8 cellular contexts compared by ENCODE assay signal in genomic region chr12:92139634-92140555, GRCh38. TPM values are rescaled to one million over a fixed set of nuclear protein-coding genes. Genes with fewer than 3 reads are reported as not detected.
DNase-seq lines count a peak whose midpoint lies in the region; ATAC-seq and TF ChIP-seq lines count a peak whose summit lies in the region.

No MANE protein-coding gene starts in this region.

- ATAC-seq in left lobe of liver = no peak

- H3K36me3 ChIP-seq in mesodermal cell (ENCODE audit: control insufficient read depth, insufficient read depth, low read length) = peaks cover 41% of the 10 kb centered on the region

- H3K4me1 Mint-ChIP-seq in HFFc6 (ENCODE audit: low read depth) = peaks cover 78% of the 10 kb centered on the region

- DNase-seq in AG04449 (ENCODE audit: low read depth, low spot score) (no peak), HFFc6 (peak; percentile 25), astrocyte of the spinal cord (ENCODE audit: low read depth, low spot score) (peak; percentile 64), left lobe of liver (ENCODE audit: low spot score) (no peak), NK-92 (lab: John Stamatoyannopoulos, UW; ENCODE audit: unreplicated experiment) (no peak), A172 (ENCODE audit: low spot score) (no peak)
- no peak for DNase-seq in effector CD4-positive, alpha-beta T cell

- peaks cover 5% of the 10 kb centered on the region for H3K27me3 Mint-ChIP-seq in HFFc6 (ENCODE audit: insufficient read depth)

- H3K27ac ChIP-seq in mesodermal cell (ENCODE audit: low read depth, low read length, severe bottlenecking) = no peak overlapping the region

- POLR2A ChIA-PET in AG04449 (lab: Yijun Ruan, JAX) = no interaction called here

- CTCF ChIA-PET in AG04449 (lab: Yijun Ruan, JAX) = no interaction called here

- no peak for TF ChIP-seq CTCF in AG04449 (IDR thresholded peaks at IDR 0.05; ENCODE audit: insufficient read depth, low read length, missing control alignments)
- TF ChIP-seq CTCF in HFFc6 (IDR thresholded peaks at IDR 0.05) = no peak
- no peak for TF ChIP-seq CTCF in astrocyte of the spinal cord (IDR thresholded peaks at IDR 0.05; ENCODE audit: low read depth, low read length)

- peak overlapping the region; percentile 99 for H3K4me3 Mint-ChIP-seq in HFFc6

- H3K9me3 Mint-ChIP-seq in HFFc6 = no peaks in the 10 kb centered on the region

- in situ Hi-C loops in astrocyte of the spinal cord (cut with HindIII; ENCODE audit: low sequenced_read_pairs) = no loop called here

- H3K36me3 Mint-ChIP-seq in HFFc6 (ENCODE audit: low read depth) = peaks cover 62% of the 10 kb centered on the region

- H3K4me1 ChIP-seq in mesodermal cell (ENCODE audit: control insufficient read depth, insufficient read depth, low read length, poor library complexity, severe bottlenecking) = peaks cover 19% of the 10 kb centered on the region

- H3K9me3 ChIP-seq in mesodermal cell (ENCODE audit: control insufficient read depth, low read length) = no peaks in the 10 kb centered on the region

- peak overlapping the region; percentile 95 for H3K4me3 ChIP-seq in AG04449 (ENCODE audit: low read depth, low read length)
- peak overlapping the region; percentile 94 for H3K4me3 ChIP-seq in astrocyte of the spinal cord (ENCODE audit: low read depth, low read length)
- peak overlapping the region; percentile 96 for H3K4me3 ChIP-seq in mesodermal cell (ENCODE audit: extremely low read depth, insufficient read depth, low read length, poor library complexity, severe bottlenecking)

- WGBS in mesodermal cell (ENCODE audit: insufficient coverage in 2 of 2), 2 experiments = 88 to 89% methylated on average over 3 of the region's 4 CpGs

- H3K27ac Mint-ChIP-seq in HFFc6 = peak overlapping the region; percentile 63

RNA-seq across cellular contexts. Expression of gene BTG1, which starts 5.8 kb away (rescaled TPM):
- total RNA-seq in HFFc6 (2021; fragmentation: NEBNext Ultra II Directional; extraction: Animal tissue kit (Norgen Biotek cat#: 25700)) = 10 to 100 TPM; 38.7 to 49.9 (median 45.3) TPM
- polyA plus RNA-seq in mesodermal cell (2013, experiment 1 of 2) = 57.9 TPM
- polyA plus RNA-seq in mesodermal cell (2013, experiment 2 of 2) = 48.3 TPM
- total RNA-seq in left lobe of liver = 55.0 TPM
- 4.0 and 4.7 TPM in 2 replicates for total RNA-seq in A172 (2014; rRNA removed; shearing (Covaris generic))

Comparison
In these comparisons a context has a peak if more than half of its experiments do, and no peak if none do; other contexts are left out.
1. DNase-seq: peak in HFFc6 (single experiment) and astrocyte of the spinal cord (single experiment); none in AG04449 (single experiment), effector CD4-positive, alpha-beta T cell (single experiment), left lobe of liver (single experiment), NK-92 (single experiment) and A172 (single experiment).
2. Peak in every context shown above with its lines, with median percentiles within 50 percentile points of each other: H3K4me3 ChIP-seq.